ENCODE assay signal across 14 cellular contexts in the genomic region with DNA sequence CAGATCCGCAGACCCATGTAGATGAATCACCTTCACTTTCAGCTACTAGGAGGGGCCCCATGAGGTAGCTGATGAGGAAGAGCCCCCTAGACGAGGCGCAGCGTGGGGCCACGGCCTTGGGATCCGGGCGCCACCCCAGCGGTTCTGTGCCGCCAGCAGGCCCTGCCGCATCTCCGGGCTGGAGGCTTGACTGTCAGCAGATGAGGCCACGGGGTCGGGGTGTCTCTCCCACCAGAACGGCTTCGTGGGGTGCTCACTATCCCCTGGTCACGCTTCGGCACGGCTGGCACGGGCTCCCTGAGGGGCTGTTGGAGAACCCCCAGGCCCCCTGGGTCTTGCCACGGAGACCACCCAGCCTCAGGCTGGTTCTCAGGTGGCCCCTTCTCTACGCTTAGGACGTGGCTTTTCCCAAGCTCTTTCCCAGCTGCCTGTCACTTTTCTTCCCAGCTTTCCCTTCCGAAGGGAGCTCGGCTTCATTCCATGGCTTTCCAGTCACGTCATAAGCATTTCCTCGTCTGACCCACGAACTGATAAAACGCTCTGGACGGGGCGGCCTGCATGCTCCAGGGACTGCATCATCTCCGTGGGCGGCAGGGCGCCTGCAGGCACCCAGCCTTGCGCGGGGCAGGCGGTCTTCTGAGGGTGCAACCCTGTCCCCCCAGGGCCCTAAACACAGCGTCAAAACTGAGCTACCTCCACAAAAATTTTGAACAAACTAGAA.
A peak's percentile ranks its signal among the peaks of the same experiment; 100 is the strongest.
DNase-seq lines count a peak whose midpoint lies in the region; ATAC-seq and TF ChIP-seq lines count a peak whose summit lies in the region.
"Had no signal": no experiment of that assay in that cellular context is flagged by ENCODE, and none has a peak within 500 bp of the region (broad histone marks: within the 10 kb centered on the region; RNA-seq: fewer than 3 reads in every experiment).

No MANE protein-coding gene starts in this region.

- H3K4me3 Mint-ChIP-seq in activated CD8-positive, alpha-beta T cell treated with anti-CD3 and anti-CD28 coated beads, Interleukin-2, amount 10 ng/mL, durations not matched to agents 7 days and 5 days = no peak overlapping the region
- H3K4me3 Mint-ChIP-seq: activated naive CD8-positive, alpha-beta T cell treated with anti-CD3 and anti-CD28 coated beads for 36 hours; neural crest cell had no signal

- peak overlapping the region; percentile 93 to 96 for H3K27ac ChIP-seq in thoracic aorta
- H3K27ac ChIP-seq in suprapubic skin = no peak overlapping the region
- H3K27ac ChIP-seq: KMS-11 had no signal

- H3K4me3 ChIP-seq in H7 (ENCODE audit: insufficient read depth, low read depth, low read length) (no peak overlapping the region), astrocyte of the cerebellum (ENCODE audit: low read depth, low read length) (no peak overlapping the region), thoracic aorta (peak overlapping the region; percentile 48), suprapubic skin (no peak overlapping the region)

- no peak for TF ChIP-seq POLR2A in suprapubic skin (IDR thresholded peaks at IDR 0.05)

- no peaks in the 10 kb centered on the region for H3K36me3 Mint-ChIP-seq in activated CD8-positive, alpha-beta T cell treated with anti-CD3 and anti-CD28 coated beads, Interleukin-2, amount 10 ng/mL, durations not matched to agents 7 days and 5 days (ENCODE audit: low read depth)
- H3K36me3 Mint-ChIP-seq: activated naive CD8-positive, alpha-beta T cell treated with anti-CD3 and anti-CD28 coated beads for 36 hours had no signal

- POLR2A ChIA-PET in activated CD8-positive, alpha-beta T cell treated with anti-CD3 and anti-CD28 coated beads, Interleukin-2, amount 10 ng/mL, durations not matched to agents 7 days and 5 days (lab: Charles Lee) = no interaction called here

- in situ Hi-C loops in astrocyte of the cerebellum (cut with HindIII; ENCODE audit: low sequenced_read_pairs) = no loop called here

- no peaks in the 10 kb centered on the region for H3K36me3 ChIP-seq in H7 (replicated peaks; ENCODE audit: control insufficient read depth, insufficient read depth, low read length)
- H3K36me3 ChIP-seq in thoracic aorta = no peaks in the 10 kb centered on the region
- H3K36me3 ChIP-seq in suprapubic skin = no peaks in the 10 kb centered on the region

- H3K4me1 Mint-ChIP-seq in activated CD8-positive, alpha-beta T cell treated with anti-CD3 and anti-CD28 coated beads, Interleukin-2, amount 10 ng/mL, durations not matched to agents 7 days and 5 days (ENCODE audit: low read depth) = no peaks in the 10 kb centered on the region

- H3K27me3 Mint-ChIP-seq in activated CD8-positive, alpha-beta T cell treated with anti-CD3 and anti-CD28 coated beads, Interleukin-2, amount 10 ng/mL, durations not matched to agents 7 days and 5 days (ENCODE audit: low read depth) = no peaks in the 10 kb centered on the region
- H3K27me3 Mint-ChIP-seq: activated naive CD8-positive, alpha-beta T cell treated with anti-CD3 and anti-CD28 coated beads for 36 hours had no signal

- peak; percentile 69 for ATAC-seq in thoracic aorta (ENCODE audit: insufficient number of reproducible peaks, low FRiP score, low read depth)
- ATAC-seq in activated CD8-positive, alpha-beta T cell treated with anti-CD3 and anti-CD28 coated beads, Interleukin-2, amount 10 ng/mL, durations not matched to agents 7 days and 5 days = no peak

- H3K4me1 ChIP-seq in thoracic aorta (ENCODE audit: control insufficient read depth in 1 of 2, low read depth in 2 of 2) = peaks cover 34 to 96% of the 10 kb centered on the region in 2 donors
- H3K4me1 ChIP-seq in suprapubic skin = peaks cover 18% of the 10 kb centered on the region

- CTCF ChIA-PET in activated CD8-positive, alpha-beta T cell treated with anti-CD3 and anti-CD28 coated beads, Interleukin-2, amount 10 ng/mL, durations not matched to agents 7 days and 5 days (lab: Charles Lee) = no interaction called here

- no peak overlapping the region for H3K27ac Mint-ChIP-seq in activated CD8-positive, alpha-beta T cell treated with anti-CD3 and anti-CD28 coated beads, Interleukin-2, amount 10 ng/mL, durations not matched to agents 7 days and 5 days
- H3K27ac Mint-ChIP-seq: activated naive CD8-positive, alpha-beta T cell treated with anti-CD3 and anti-CD28 coated beads for 36 hours had no signal

- no peaks in the 10 kb centered on the region for H3K27me3 ChIP-seq in H7 (ENCODE audit: control insufficient read depth, insufficient read depth, low read length)
- no peaks in the 10 kb centered on the region for H3K27me3 ChIP-seq in thoracic aorta (replicated peaks; ENCODE audit: insufficient read depth)
- H3K27me3 ChIP-seq in suprapubic skin = no peaks in the 10 kb centered on the region

- TF ChIP-seq EP300 in suprapubic skin (IDR thresholded peaks at IDR 0.05) = no peak

- no peak for TF ChIP-seq CTCF in astrocyte of the cerebellum (IDR thresholded peaks at IDR 0.05; ENCODE audit: low read depth, low read length, missing control alignments)
- TF ChIP-seq CTCF in thoracic aorta (IDR thresholded peaks at IDR 0.05) = no peak
- TF ChIP-seq CTCF in suprapubic skin (IDR thresholded peaks at IDR 0.05) = no peak

- no peaks in the 10 kb centered on the region for H3K9me3 Mint-ChIP-seq in activated CD8-positive, alpha-beta T cell treated with anti-CD3 and anti-CD28 coated beads, Interleukin-2, amount 10 ng/mL, durations not matched to agents 7 days and 5 days (ENCODE audit: insufficient read depth)
- H3K9me3 Mint-ChIP-seq: activated naive CD8-positive, alpha-beta T cell treated with anti-CD3 and anti-CD28 coated beads for 36 hours; neural crest cell had no signal

- H3K9me3 ChIP-seq in thoracic aorta (no peaks in the 10 kb centered on the region), suprapubic skin (no peaks in the 10 kb centered on the region)

- WGBS in suprapubic skin = 88% methylated on average over 26 of the region's 37 CpGs

- DNase-seq in H7 (peak; percentile 47), astrocyte of the cerebellum (ENCODE audit: low read depth) (peak; percentile 18), islet precursor cell (peak; percentile 92), thoracic aorta (ENCODE audit: low spot score) (peak; percentile 81), suprapubic skin (ENCODE audit: low spot score in 2 of 2) (no peak)
- no peak for DNase-seq in activated CD8-positive, alpha-beta T cell treated with anti-CD3 and anti-CD28 coated beads, Interleukin-2, amount 10 ng/mL, durations not matched to agents 7 days and 5 days
- no peak for DNase-seq in activated CD4-positive, alpha-beta T cell treated with anti-CD3 and anti-CD28 coated beads for 4 hours
- DNase-seq in activated naive CD4-positive, alpha-beta T cell treated with anti-CD3 and anti-CD28 coated beads, Interleukin-2, amount 50 U/mL, for 16 hours = no peak
- DNase-seq: activated CD4-positive, alpha-beta T cell treated with anti-CD3 and anti-CD28 coated beads, Interleukin-2, amount 50 U/mL, for 48 hours; activated naive CD8-positive, alpha-beta T cell treated with anti-CD3 and anti-CD28 coated beads for 36 hours; stimulated activated CD4-positive, alpha-beta T cell treated with anti-CD3 and anti-CD28 coated beads, Interleukin-4, amount 100 ng/mL, for 24 hours; substantia nigra had no signal

Comparison
In these comparisons a context has a peak if more than half of its experiments do, and no peak if none do; other contexts are left out.
1. DNase-seq: peak in H7 (single experiment), astrocyte of the cerebellum (single experiment), islet precursor cell (single experiment) and thoracic aorta (single experiment); none in activated CD8-positive, alpha-beta T cell treated with anti-CD3 and anti-CD28 coated beads, Interleukin-2, amount 10 ng/mL, durations not matched to agents 7 days and 5 days (single experiment), activated CD4-positive, alpha-beta T cell treated with anti-CD3 and anti-CD28 coated beads for 4 hours (0 of 2), activated naive CD4-positive, alpha-beta T cell treated with anti-CD3 and anti-CD28 coated beads, Interleukin-2, amount 50 U/mL, for 16 hours (single experiment) and suprapubic skin (0 of 2).